ENCODE assay signal across 17 cellular contexts in genomic region chr7:139423091-139423490, GRCh38.
"Had no signal": no experiment of that assay in that cellular context is flagged by ENCODE, and none has a peak within 500 bp of the region (broad histone marks: within the 10 kb centered on the region; RNA-seq: fewer than 3 reads in every experiment).

No MANE protein-coding gene starts in this region.

- DNase-seq: activated CD4-positive, alpha-beta T cell treated with anti-CD3 and anti-CD28 coated beads, Interleukin-2, amount 10 ng/mL, durations not matched to agents 7 days and 5 days; activated CD4-positive, CD25-positive, alpha-beta regulatory T cell; activated CD8-positive, alpha-beta memory T cell treated with anti-CD3 and anti-CD28 coated beads for 24 hours; activated naive CD4-positive, alpha-beta T cell treated with anti-CD3 and anti-CD28 coated beads, Interleukin-2, amount 10 ng/mL, durations not matched to agents 7 days and 5 days; adrenal gland; body of pancreas; esophagus squamous epithelium; foreskin fibroblast; kidney; left ventricle myocardium superior; stimulated activated CD4-positive, alpha-beta T cell treated with anti-CD3 and anti-CD28 coated beads, Interleukin-12 subunit alpha, Interleukin-12 subunit beta, amount 100 ng/mL, for 4 hours; stimulated activated CD4-positive, alpha-beta T cell treated with anti-CD3 and anti-CD28 coated beads, Interleukin-2, amount 100 ng/mL, for 48 hours; stimulated activated naive CD8-positive, alpha-beta T cell treated with anti-CD3 and anti-CD28 coated beads, Interleukin-15, Interleukin-2, amounts not matched to agents 100 U/mL and 50 U/mL, for 24 hours; T-helper 2 cell; uterus had no signal

- H3K9me3 ChIP-seq: adrenal gland, body of pancreas, esophagus squamous epithelium, uterus had no signal

- H3K4me3 Mint-ChIP-seq: activated CD4-positive, alpha-beta T cell treated with anti-CD3 and anti-CD28 coated beads, Interleukin-2, amount 10 ng/mL, durations not matched to agents 7 days and 5 days; activated naive CD4-positive, alpha-beta T cell treated with anti-CD3 and anti-CD28 coated beads, Interleukin-2, amount 10 ng/mL, durations not matched to agents 7 days and 5 days had no signal

- H3K36me3 ChIP-seq: uterus had no signal

- H3K27me3 ChIP-seq: adrenal gland, body of pancreas, esophagus squamous epithelium, uterus had no signal

- H3K27ac Mint-ChIP-seq: activated CD4-positive, alpha-beta T cell treated with anti-CD3 and anti-CD28 coated beads, Interleukin-2, amount 10 ng/mL, durations not matched to agents 7 days and 5 days; activated naive CD4-positive, alpha-beta T cell treated with anti-CD3 and anti-CD28 coated beads, Interleukin-2, amount 10 ng/mL, durations not matched to agents 7 days and 5 days; activated T-helper 2 cell treated with anti-CD3 and anti-CD28 coated beads, Interferon-gamma antibody, Interleukin-2, Interleukin-4, amounts not matched to agents 10 μg/mL and 5 μg/mL and 100 μg/mL, durations not matched to agents 14 hours and 24 hours and 36 hours had no signal

- H3K27ac ChIP-seq: body of pancreas had no signal

- H3K4me3 ChIP-seq: adrenal gland, body of pancreas, esophagus squamous epithelium, uterus had no signal

- H3K27me3 Mint-ChIP-seq: activated CD4-positive, alpha-beta T cell treated with anti-CD3 and anti-CD28 coated beads, Interleukin-2, amount 10 ng/mL, durations not matched to agents 7 days and 5 days; activated naive CD4-positive, alpha-beta T cell treated with anti-CD3 and anti-CD28 coated beads, Interleukin-2, amount 10 ng/mL, durations not matched to agents 7 days and 5 days had no signal

- ATAC-seq: body of pancreas; left ventricle myocardium superior; sciatic nerve; stimulated activated naive CD8-positive, alpha-beta T cell treated with anti-CD3 and anti-CD28 coated beads, Interleukin-15, Interleukin-2, amounts not matched to agents 100 U/mL and 50 U/mL, for 24 hours had no signal

- H3K4me1 Mint-ChIP-seq: activated CD4-positive, alpha-beta T cell treated with anti-CD3 and anti-CD28 coated beads, Interleukin-2, amount 10 ng/mL, durations not matched to agents 7 days and 5 days; activated naive CD4-positive, alpha-beta T cell treated with anti-CD3 and anti-CD28 coated beads, Interleukin-2, amount 10 ng/mL, durations not matched to agents 7 days and 5 days had no signal

- H3K4me1 ChIP-seq: body of pancreas, uterus had no signal

- H3K9me3 Mint-ChIP-seq: activated CD4-positive, alpha-beta T cell treated with anti-CD3 and anti-CD28 coated beads, Interleukin-2, amount 10 ng/mL, durations not matched to agents 7 days and 5 days; activated naive CD4-positive, alpha-beta T cell treated with anti-CD3 and anti-CD28 coated beads, Interleukin-2, amount 10 ng/mL, durations not matched to agents 7 days and 5 days; activated T-helper 2 cell treated with anti-CD3 and anti-CD28 coated beads, Interferon-gamma antibody, Interleukin-2, Interleukin-4, amounts not matched to agents 10 μg/mL and 5 μg/mL and 100 μg/mL, durations not matched to agents 14 hours and 24 hours and 36 hours had no signal
